Comparison of ENCODE assay signal across 11 cellular contexts in genomic region chr5:143220748-143221211, GRCh38.
DNase-seq lines count a peak whose midpoint lies in the region; ATAC-seq and TF ChIP-seq lines count a peak whose summit lies in the region.
"Had no signal": no experiment of that assay in that cellular context is flagged by ENCODE, and none has a peak within 500 bp of the region (broad histone marks: within the 10 kb centered on the region; RNA-seq: fewer than 3 reads in every experiment).

No MANE protein-coding gene starts in this region.

- H3K9ac ChIP-seq in mucosa of rectum (ENCODE audit: low read depth in 1 of 2, low read length in 2 of 2), result no peak overlapping the region

- H3K4me3 ChIP-seq in choroid plexus epithelial cell (ENCODE audit: low read depth, low read length), result peak overlapping the region; percentile 31
- peak overlapping the region in 1 of 2 donors; percentile 39 for H3K4me3 ChIP-seq in mucosa of rectum (ENCODE audit: low read length in 2 of 2)
- H3K4me3 ChIP-seq: SJSA1 had no signal

- peaks cover 3 to 4% of the 10 kb centered on the region in 2 donors for H3K4me1 ChIP-seq in mucosa of rectum (ENCODE audit: control insufficient read depth in 2 of 2, insufficient read depth in 2 of 2, low read length in 2 of 2)
- H3K4me1 ChIP-seq: SJSA1 had no signal

- peak overlapping the region; percentile 51 to 68 for H3K27ac ChIP-seq in mucosa of rectum (ENCODE audit: low read depth in 2 of 2, low read length in 2 of 2)
- H3K27ac ChIP-seq: SJSA1 had no signal

- H3K36me3 ChIP-seq in mucosa of rectum (ENCODE audit: control insufficient read depth in 2 of 2, insufficient read depth in 2 of 2, low read length in 2 of 2), result peaks cover 6 to 27% of the 10 kb centered on the region in 2 donors
- H3K36me3 ChIP-seq: BE2C had no signal

- H3K4me3 Mint-ChIP-seq in stimulated activated naive CD8-positive, alpha-beta T cell treated with anti-CD3 and anti-CD28 coated beads, Interleukin-15, Interleukin-2, amounts not matched to agents 100 ng/mL and 50 ng/mL, for 24 hours, result no peak overlapping the region
- H3K4me3 Mint-ChIP-seq in stimulated activated naive CD8-positive, alpha-beta T cell treated with anti-CD3 and anti-CD28 coated beads, Interleukin-15, amount 100 ng/mL, for 72 hours, result peak overlapping the region in 1 of 2 donors; percentile 49

- peak overlapping the region; percentile 1 for H3K27ac Mint-ChIP-seq in stimulated activated naive CD8-positive, alpha-beta T cell treated with anti-CD3 and anti-CD28 coated beads, Interleukin-15, Interleukin-2, amounts not matched to agents 100 ng/mL and 50 ng/mL, for 24 hours
- H3K27ac Mint-ChIP-seq in stimulated activated naive CD8-positive, alpha-beta T cell treated with anti-CD3 and anti-CD28 coated beads, Interleukin-15, amount 100 ng/mL, for 72 hours, result peak overlapping the region in 1 of 2 donors; percentile 97

- H3K27me3 Mint-ChIP-seq in stimulated activated naive CD8-positive, alpha-beta T cell treated with anti-CD3 and anti-CD28 coated beads, Interleukin-15, Interleukin-2, amounts not matched to agents 100 ng/mL and 50 ng/mL, for 24 hours, result no peaks in the 10 kb centered on the region
- H3K27me3 Mint-ChIP-seq in stimulated activated naive CD8-positive, alpha-beta T cell treated with anti-CD3 and anti-CD28 coated beads, Interleukin-15, amount 100 ng/mL, for 72 hours, result no peaks in the 10 kb centered on the region

- TF ChIP-seq CTCF in choroid plexus epithelial cell (conservative IDR thresholded peaks at IDR 0.05; ENCODE audit: low read depth, low read length), result no peak

- no peaks in the 10 kb centered on the region for H3K27me3 ChIP-seq in mucosa of rectum (ENCODE audit: control insufficient read depth in 2 of 2, insufficient read depth in 2 of 2, low read length in 2 of 2)
- H3K27me3 ChIP-seq: BE2C, SJSA1 had no signal

- no peak for DNase-seq in stimulated activated naive CD8-positive, alpha-beta T cell treated with anti-CD3 and anti-CD28 coated beads, Interleukin-15, amount 100 ng/mL, for 72 hours
- DNase-seq in choroid plexus epithelial cell (ENCODE audit: low read depth) (peak; percentile 57), NCI-H510A treated with DMSO at 0.1 percent for 48 hours (lab: John Stamatoyannopoulos, UW) (no peak), OCI-M1 (lab: John Stamatoyannopoulos, UW) (no peak)
- no peak for DNase-seq in activated CD8-positive, alpha-beta memory T cell treated with anti-CD3 and anti-CD28 coated beads, Interleukin-2, amount 50 U/mL, for 4 hours
- DNase-seq: BE2C, NCI-H2227 treated with DMSO at 0.1 percent for 48 hours had no signal

- no peaks in the 10 kb centered on the region for H3K9me3 ChIP-seq in mucosa of rectum (ENCODE audit: control insufficient read depth in 2 of 2, low read length in 2 of 2)
- H3K9me3 ChIP-seq: BE2C, SJSA1 had no signal

- peaks cover 12% of the 10 kb centered on the region for H3K36me3 Mint-ChIP-seq in stimulated activated naive CD8-positive, alpha-beta T cell treated with anti-CD3 and anti-CD28 coated beads, Interleukin-15, Interleukin-2, amounts not matched to agents 100 ng/mL and 50 ng/mL, for 24 hours (ENCODE audit: low read depth)

- ATAC-seq in stimulated activated naive CD8-positive, alpha-beta T cell treated with anti-CD3 and anti-CD28 coated beads, Interleukin-15, amount 100 ng/mL, for 72 hours, result no peak
- ATAC-seq in HG03159 (IDR thresholded peaks at IDR 0.05; ENCODE audit: unreplicated experiment), result no peak

- peaks cover 71% of the 10 kb centered on the region for H3K4me1 Mint-ChIP-seq in stimulated activated naive CD8-positive, alpha-beta T cell treated with anti-CD3 and anti-CD28 coated beads, Interleukin-15, Interleukin-2, amounts not matched to agents 100 ng/mL and 50 ng/mL, for 24 hours (ENCODE audit: low read depth)
- peaks cover 57% of the 10 kb centered on the region for H3K4me1 Mint-ChIP-seq in stimulated activated naive CD8-positive, alpha-beta T cell treated with anti-CD3 and anti-CD28 coated beads, Interleukin-15, amount 100 ng/mL, for 72 hours

- no peaks in the 10 kb centered on the region for H3K9me3 Mint-ChIP-seq in stimulated activated naive CD8-positive, alpha-beta T cell treated with anti-CD3 and anti-CD28 coated beads, Interleukin-15, Interleukin-2, amounts not matched to agents 100 ng/mL and 50 ng/mL, for 24 hours
- no peaks in the 10 kb centered on the region for H3K9me3 Mint-ChIP-seq in stimulated activated naive CD8-positive, alpha-beta T cell treated with anti-CD3 and anti-CD28 coated beads, Interleukin-15, amount 100 ng/mL, for 72 hours
